Comparison of ENCODE assay signal across 8 cellular contexts in genomic region chr7:123154231-123154860, GRCh38. TPM values are rescaled to one million over a fixed set of nuclear protein-coding genes. Genes with fewer than 3 reads are reported as not detected.
A peak's percentile ranks its signal among the peaks of the same experiment; 100 is the strongest.
DNase-seq lines count a peak whose midpoint lies in the region; FAIRE-seq and TF ChIP-seq lines count a peak whose summit lies in the region.

No MANE protein-coding gene starts in this region.

- no peak overlapping the region for H3K9ac ChIP-seq in Loucy (ENCODE audit: low read depth, low read length, poor library complexity, severe bottlenecking)

- H3K79me2 ChIP-seq in Loucy (ENCODE audit: insufficient read depth, low read length) = no peaks in the 10 kb centered on the region

- no peaks in the 10 kb centered on the region for H4K20me1 ChIP-seq in Loucy (ENCODE audit: insufficient read depth, low read length, poor library complexity, severe bottlenecking)

- no peak overlapping the region for H2AFZ ChIP-seq in Loucy (ENCODE audit: low read length)

- H3K4me2 ChIP-seq in Loucy (ENCODE audit: low read depth, low read length, poor library complexity, severe bottlenecking) = no peak overlapping the region

- FAIRE-seq in bronchial epithelial cell (lab: Jason Lieb, UNC) = peak; percentile 98

- DNase-seq in A172 (ENCODE audit: low spot score) (peak; percentile 81), HFF-Myc (ENCODE audit: extremely low read depth, low read depth) (peak; percentile 19), RPMI8226 (peak; percentile 75), bronchial epithelial cell (ENCODE audit: low read depth) (peak; percentile 91), islet precursor cell (peak; percentile 84)
- peak; percentile 42 to 46 for DNase-seq in stimulated activated CD4-positive, alpha-beta T cell treated with anti-CD3 and anti-CD28 coated beads, Interleukin-2, amount 100 ng/mL, for 48 hours

- H3K4me1 ChIP-seq in Loucy (ENCODE audit: insufficient read depth, low read length, poor library complexity, severe bottlenecking) = no peaks in the 10 kb centered on the region

- no peak overlapping the region for H3K4me3 ChIP-seq in HFF-Myc (replicated peaks; ENCODE audit: low read depth, low read length)
- no peak overlapping the region for H3K4me3 ChIP-seq in Loucy (ENCODE audit: low read length, poor library complexity, severe bottlenecking)
- H3K4me3 ChIP-seq in bronchial epithelial cell (ENCODE audit: low read depth, low read length) = no peak overlapping the region

- TF ChIP-seq CTCF in GM12872 (IDR thresholded peaks at IDR 0.05; ENCODE audit: insufficient read depth, low read depth, low read length) (peak; percentile 78), HFF-Myc (IDR thresholded peaks at IDR 0.05; ENCODE audit: low read depth, low read length, missing control alignments) (peak; percentile 50), Loucy (conservative IDR thresholded peaks at IDR 0.05; ENCODE audit: low read length) (peak; percentile 87), bronchial epithelial cell (IDR thresholded peaks at IDR 0.05; ENCODE audit: insufficient read depth, low read length, severe bottlenecking) (peak; percentile 73)

- no peaks in the 10 kb centered on the region for H3K36me3 ChIP-seq in Loucy (ENCODE audit: insufficient read depth, low read length)
- no peaks in the 10 kb centered on the region for H3K36me3 ChIP-seq in bronchial epithelial cell (ENCODE audit: control insufficient read depth, insufficient read depth, low read length)

- H3F3A ChIP-seq in Loucy (ENCODE audit: low read depth) = no peaks in the 10 kb centered on the region

- H3K27me3 ChIP-seq in Loucy (ENCODE audit: insufficient read depth, low read length, poor library complexity, severe bottlenecking) (no peaks in the 10 kb centered on the region), bronchial epithelial cell (ENCODE audit: control insufficient read depth, insufficient read depth, low read length) (no peaks in the 10 kb centered on the region)

- no peaks in the 10 kb centered on the region for H3K9me3 ChIP-seq in Loucy (ENCODE audit: insufficient read depth, low read depth, low read length)

- H3K9me2 ChIP-seq in Loucy (replicated peaks; ENCODE audit: low read depth, low read length) = no peaks in the 10 kb centered on the region

RNA-seq across cellular contexts. Expression of gene SLC13A1, which starts 45.4 kb away (rescaled TPM):
- not detected in 2 replicates for total RNA-seq in A172 (2014; rRNA removed; shearing (Covaris generic))
- not detected in 2 replicates for total RNA-seq in bronchial epithelial cell

Comparison
In these comparisons a context has a peak if more than half of its experiments do, and no peak if none do; other contexts are left out.
1. DNase-seq: peak in every context shown above with its lines; median percentile 91 in bronchial epithelial cell; 84 in islet precursor cell; 81 in A172; 75 in RPMI8226; 44 in stimulated activated CD4-positive, alpha-beta T cell treated with anti-CD3 and anti-CD28 coated beads, Interleukin-2, amount 100 ng/mL, for 48 hours; 19 in HFF-Myc.